ENCODE assay signal across 8 cellular contexts in the genomic region with DNA sequence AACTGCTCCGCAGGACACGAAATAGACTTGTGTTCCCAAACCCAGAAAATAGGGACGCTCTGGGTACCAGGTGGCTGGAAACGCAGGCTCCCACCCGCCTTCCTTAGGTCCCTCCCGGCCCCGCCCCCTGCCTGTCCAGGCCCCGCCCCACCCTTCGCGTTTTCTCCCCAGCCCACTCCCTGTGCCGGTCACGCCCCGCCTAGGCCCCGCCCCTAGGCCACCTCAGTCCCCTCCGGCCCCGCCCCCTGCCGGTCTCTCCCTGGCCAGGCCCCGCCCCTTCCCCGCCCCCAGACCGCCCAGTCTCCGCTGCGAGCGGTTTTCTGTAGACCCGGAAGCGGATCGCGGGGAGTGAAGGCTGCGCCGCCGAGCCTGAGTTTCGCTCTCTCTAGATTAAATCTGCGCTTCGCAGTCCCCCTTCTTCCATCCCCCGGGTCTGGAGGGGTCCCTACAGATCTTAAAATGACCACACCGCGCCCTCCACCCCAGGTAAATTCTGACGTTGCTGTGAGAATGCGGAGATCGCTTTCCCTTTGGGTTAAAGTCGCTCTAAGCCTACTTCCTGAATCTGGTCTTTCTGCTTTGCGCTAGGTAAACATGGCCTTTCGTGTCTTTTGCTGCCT. TPM values are rescaled to one million over a fixed set of nuclear protein-coding genes. Genes with fewer than 3 reads are reported as not detected.
DNase-seq lines count a peak whose midpoint lies in the region; ATAC-seq and TF ChIP-seq lines count a peak whose summit lies in the region.

No MANE protein-coding gene starts in this region.

- peak; percentile 39 for ATAC-seq in GM21786 (IDR thresholded peaks at IDR 0.05; ENCODE audit: unreplicated experiment)
- peak; percentile 82 for ATAC-seq in activated CD8-positive, alpha-beta memory T cell treated with anti-CD3 and anti-CD28 coated beads, Interleukin-2, amount 10 ng/mL, durations not matched to agents 7 days and 5 days
- ATAC-seq in memory B cell (ENCODE audit: low read depth), result peak; percentile 76
- no peak for ATAC-seq in HG03139 (IDR thresholded peaks at IDR 0.05; ENCODE audit: unreplicated experiment)

- DNase-seq in AG09319 (ENCODE audit: extremely low read depth, low read depth) (peak; percentile 72), NCI-H345 (lab: John Stamatoyannopoulos, UW) (peak; percentile 90), memory B cell (ENCODE audit: low spot score in 2 of 2) (peak; percentile 75 to 77)
- DNase-seq in activated CD8-positive, alpha-beta memory T cell treated with anti-CD3 and anti-CD28 coated beads, Interleukin-2, amount 10 ng/mL, durations not matched to agents 7 days and 5 days, result peak; percentile 97
- DNase-seq in stimulated activated CD4-positive, alpha-beta T cell treated with anti-CD3 and anti-CD28 coated beads, TNF-alpha, amount 100 ng/mL, for 1 hour (ENCODE audit: low read depth in 3 of 3, low spot score in 1 of 3), result peak; percentile 86 to 100 (median 96)

- H3K4me3 ChIP-seq in endocrine pancreas (ENCODE audit: control insufficient read depth, insufficient read depth, low read length), result peak overlapping the region; percentile 65

- CTCF ChIA-PET in activated CD8-positive, alpha-beta memory T cell treated with anti-CD3 and anti-CD28 coated beads, Interleukin-2, amount 10 ng/mL, durations not matched to agents 7 days and 5 days (lab: Charles Lee), result no interaction called here

- peaks cover 19% of the 10 kb centered on the region for H3K9me3 Mint-ChIP-seq in activated CD8-positive, alpha-beta memory T cell treated with anti-CD3 and anti-CD28 coated beads, Interleukin-2, amount 10 ng/mL, durations not matched to agents 7 days and 5 days (ENCODE audit: low read depth)
- peaks cover 13% of the 10 kb centered on the region for H3K9me3 Mint-ChIP-seq in memory B cell

- H3K9ac ChIP-seq in endocrine pancreas (ENCODE audit: control insufficient read depth, insufficient read depth, low read length), result peak overlapping the region; percentile 76

- H3K4me3 Mint-ChIP-seq in activated CD8-positive, alpha-beta memory T cell treated with anti-CD3 and anti-CD28 coated beads, Interleukin-2, amount 10 ng/mL, durations not matched to agents 7 days and 5 days, result peak overlapping the region; percentile 87
- peak overlapping the region; percentile 100 for H3K4me3 Mint-ChIP-seq in memory B cell

- peaks cover 27% of the 10 kb centered on the region for H3K4me1 Mint-ChIP-seq in activated CD8-positive, alpha-beta memory T cell treated with anti-CD3 and anti-CD28 coated beads, Interleukin-2, amount 10 ng/mL, durations not matched to agents 7 days and 5 days
- peaks cover 14% of the 10 kb centered on the region for H3K4me1 Mint-ChIP-seq in memory B cell

- no peak for TF ChIP-seq CTCF in AG09319 (IDR thresholded peaks at IDR 0.05; ENCODE audit: low read depth, low read length)

- no peaks in the 10 kb centered on the region for H3K27me3 ChIP-seq in endocrine pancreas (ENCODE audit: control insufficient read depth, insufficient read depth, low read length)

- peaks cover 4% of the 10 kb centered on the region for H3K9me3 ChIP-seq in endocrine pancreas (ENCODE audit: control insufficient read depth, low read length)

- H3K36me3 ChIP-seq in endocrine pancreas (ENCODE audit: control insufficient read depth, insufficient read depth, low read length), result peaks cover 5% of the 10 kb centered on the region

- H3K27ac Mint-ChIP-seq in activated CD8-positive, alpha-beta memory T cell treated with anti-CD3 and anti-CD28 coated beads, Interleukin-2, amount 10 ng/mL, durations not matched to agents 7 days and 5 days, result peak overlapping the region; percentile 97
- H3K27ac Mint-ChIP-seq in memory B cell, result peak overlapping the region; percentile 99

- H3K4me1 ChIP-seq in endocrine pancreas (ENCODE audit: control insufficient read depth, insufficient read depth, low read length), result no peaks in the 10 kb centered on the region

- H3K27me3 Mint-ChIP-seq in activated CD8-positive, alpha-beta memory T cell treated with anti-CD3 and anti-CD28 coated beads, Interleukin-2, amount 10 ng/mL, durations not matched to agents 7 days and 5 days, result no peaks in the 10 kb centered on the region
- H3K27me3 Mint-ChIP-seq in memory B cell, result no peaks in the 10 kb centered on the region

- H3K36me3 Mint-ChIP-seq in activated CD8-positive, alpha-beta memory T cell treated with anti-CD3 and anti-CD28 coated beads, Interleukin-2, amount 10 ng/mL, durations not matched to agents 7 days and 5 days, result peaks cover 54% of the 10 kb centered on the region
- H3K36me3 Mint-ChIP-seq in memory B cell, result peaks cover 23% of the 10 kb centered on the region

RNA-seq across cellular contexts. Expression of gene ZNF665, which starts 3.7 kb away (rescaled TPM):
- total RNA-seq in activated CD8-positive, alpha-beta memory T cell treated with anti-CD3 and anti-CD28 coated beads, Interleukin-2, amount 10 ng/mL, durations not matched to agents 7 days and 5 days, result 1 to 10 TPM; 2.9 to 6.0 TPM

RNA-seq across cellular contexts. Expression of gene ZNF347, which starts 38.0 kb away (rescaled TPM):
- total RNA-seq in activated CD8-positive, alpha-beta memory T cell treated with anti-CD3 and anti-CD28 coated beads, Interleukin-2, amount 10 ng/mL, durations not matched to agents 7 days and 5 days, result 10 to 100 TPM in 1 of 2 experiments, 1 to 10 TPM in 1; 6.1 to 11.0 TPM

RNA-seq across cellular contexts. Expression of gene ZNF677, which starts 57.8 kb away (rescaled TPM):
- 1 to 10 TPM; 4.5 to 6.1 TPM for total RNA-seq in activated CD8-positive, alpha-beta memory T cell treated with anti-CD3 and anti-CD28 coated beads, Interleukin-2, amount 10 ng/mL, durations not matched to agents 7 days and 5 days
